9 cellular contexts compared by ENCODE assay signal in genomic region chr13:23201870-23202269, GRCh38. TPM values are rescaled to one million over a fixed set of nuclear protein-coding genes. Genes with fewer than 3 reads are reported as not detected.
"Had no signal": no experiment of that assay in that cellular context is flagged by ENCODE, and none has a peak within 500 bp of the region (broad histone marks: within the 10 kb centered on the region; RNA-seq: fewer than 3 reads in every experiment).

No MANE protein-coding gene starts in this region.

- ATAC-seq: HepG2, K562 had no signal

- H3K4me1 Mint-ChIP-seq: IgD-negative memory B cell had no signal

- H3K27ac ChIP-seq: HL-60 had no signal

- H3K4me3 ChIP-seq: K562 had no signal

- H3K27ac Mint-ChIP-seq: IgD-negative memory B cell had no signal

- H3K36me3 Mint-ChIP-seq: IgD-negative memory B cell had no signal

- DNase-seq: IMR-90, KBM-7, KG1 had no signal

RNA-seq across cellular contexts. Expression of gene SGCG, which starts 21.1 kb away (rescaled TPM):
- total RNA-seq: HepG2, HT-29, HT1080 had no signal
- polyA plus RNA-seq: HepG2, IgD-negative memory B cell, IMR-90 had no signal
